Comparison of ENCODE assay signal across 9 cellular contexts in the genomic region with DNA sequence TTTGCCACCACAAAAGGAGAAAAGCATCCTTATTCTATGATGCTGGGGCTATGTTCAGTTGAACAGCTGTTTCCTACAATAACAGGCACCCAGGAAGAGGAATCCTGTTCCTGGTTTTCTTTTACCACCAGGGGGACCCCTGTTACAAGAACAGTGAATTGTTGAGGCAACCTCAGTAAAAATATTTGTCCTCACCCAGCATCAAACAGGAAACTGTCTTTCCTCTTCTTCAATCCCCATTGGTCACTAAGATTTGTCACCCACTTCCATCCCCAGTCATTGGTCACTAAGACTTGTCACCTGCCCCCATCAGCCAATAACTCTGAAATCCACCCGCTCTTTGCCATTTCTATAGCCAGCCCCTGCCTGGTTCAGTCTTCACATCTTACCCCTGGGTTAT.
A peak's percentile ranks its signal among the peaks of the same experiment; 100 is the strongest.
DNase-seq lines count a peak whose midpoint lies in the region; ATAC-seq and TF ChIP-seq lines count a peak whose summit lies in the region.
"Had no signal": no experiment of that assay in that cellular context is flagged by ENCODE, and none has a peak within 500 bp of the region (broad histone marks: within the 10 kb centered on the region; RNA-seq: fewer than 3 reads in every experiment).

No MANE protein-coding gene starts in this region.

- intact Hi-C loops in heart left ventricle (cut with DNase I): loop anchor here (1.0 to 10.0 kb wide), 8 partner anchors 140 to 390 kb away; a partner anchor contains a TSS

- no peaks in the 10 kb centered on the region for H3K36me3 Mint-ChIP-seq in activated T-cell treated with anti-CD3 and anti-CD28 coated beads, Interleukin-2, amount 50 U/mL, for 72 hours (ENCODE audit: insufficient read depth in 2 of 2)
- H3K36me3 Mint-ChIP-seq: activated naive CD4-positive, alpha-beta T cell treated with anti-CD3 and anti-CD28 coated beads, Interleukin-2, amount 50 U/mL, for 24 hours had no signal

- 97 to 100% (median 99%) methylated on average over 1 of the region's 1 CpG for WGBS in heart left ventricle, 4 donors

- no peaks in the 10 kb centered on the region for H3K4me1 Mint-ChIP-seq in activated T-cell treated with anti-CD3 and anti-CD28 coated beads, Interleukin-2, amount 50 U/mL, for 72 hours (ENCODE audit: low read depth)

- no peak overlapping the region for H3K27ac ChIP-seq in heart left ventricle

- no peak overlapping the region for H3K27ac Mint-ChIP-seq in activated T-cell treated with anti-CD3 and anti-CD28 coated beads, Interleukin-2, amount 50 U/mL, for 72 hours
- H3K27ac Mint-ChIP-seq: activated naive CD4-positive, alpha-beta T cell treated with anti-CD3 and anti-CD28 coated beads, Interleukin-2, amount 50 U/mL, for 24 hours had no signal

- H3K27me3 Mint-ChIP-seq in activated T-cell treated with anti-CD3 and anti-CD28 coated beads, Interleukin-2, amount 50 U/mL, for 72 hours (ENCODE audit: low read depth): no peaks in the 10 kb centered on the region
- H3K27me3 Mint-ChIP-seq: activated naive CD4-positive, alpha-beta T cell treated with anti-CD3 and anti-CD28 coated beads, Interleukin-2, amount 50 U/mL, for 24 hours had no signal

- H3K9me3 ChIP-seq in heart left ventricle: no peaks in the 10 kb centered on the region

- peak; percentile 87 for DNase-seq in DMS53 (lab: John Stamatoyannopoulos, UW)
- DNase-seq in GM19238 (ENCODE audit: insufficient read length, low spot score): peak; percentile 22
- peak; percentile 65 for DNase-seq in NCI-H2196 (lab: John Stamatoyannopoulos, UW; ENCODE audit: unreplicated experiment)
- DNase-seq in activated T-cell treated with anti-CD3 and anti-CD28 coated beads, Interleukin-2, amount 50 U/mL, for 72 hours: peak; percentile 22 to 24
- DNase-seq in heart left ventricle: peak in 2 of 5 donors; percentile 28 to 57
- peak; percentile 76 for DNase-seq in renal cortical epithelial cell (ENCODE audit: low read depth)
- DNase-seq in NCI-H187 treated with DMSO at 0.1 percent for 48 hours (lab: John Stamatoyannopoulos, UW): no peak

- no peak overlapping the region for H3K4me3 Mint-ChIP-seq in activated T-cell treated with anti-CD3 and anti-CD28 coated beads, Interleukin-2, amount 50 U/mL, for 72 hours
- H3K4me3 Mint-ChIP-seq: activated naive CD4-positive, alpha-beta T cell treated with anti-CD3 and anti-CD28 coated beads, Interleukin-2, amount 50 U/mL, for 24 hours had no signal

- TF ChIP-seq CTCF in heart left ventricle (IDR thresholded peaks at IDR 0.05): peak; percentile 52 to 77 (median 66)

- H3K27me3 ChIP-seq in heart left ventricle: no peaks in the 10 kb centered on the region

- peak; percentile 88 for ATAC-seq in HG03135 (IDR thresholded peaks at IDR 0.05; ENCODE audit: unreplicated experiment)
- ATAC-seq in activated T-cell treated with anti-CD3 and anti-CD28 coated beads, Interleukin-2, amount 50 U/mL, for 72 hours (replicated peaks in 1 of 2): peak; percentile 49
- ATAC-seq in heart left ventricle: peak in 3 of 4 donors; percentile 26 to 82 (median 74)

- TF ChIP-seq POLR2A in heart left ventricle (IDR thresholded peaks at IDR 0.05): no peak

- H3K4me1 ChIP-seq in heart left ventricle: peaks cover 0 to 4% (median 0%) of the 10 kb centered on the region in 12 donors

- H3K9me3 Mint-ChIP-seq in activated T-cell treated with anti-CD3 and anti-CD28 coated beads, Interleukin-2, amount 50 U/mL, for 72 hours: no peaks in the 10 kb centered on the region
- H3K9me3 Mint-ChIP-seq: activated naive CD4-positive, alpha-beta T cell treated with anti-CD3 and anti-CD28 coated beads, Interleukin-2, amount 50 U/mL, for 24 hours had no signal

- H3K36me3 ChIP-seq in heart left ventricle: no peaks in the 10 kb centered on the region

- H3K4me3 ChIP-seq in heart left ventricle: no peak overlapping the region
